In the genomic region with DNA sequence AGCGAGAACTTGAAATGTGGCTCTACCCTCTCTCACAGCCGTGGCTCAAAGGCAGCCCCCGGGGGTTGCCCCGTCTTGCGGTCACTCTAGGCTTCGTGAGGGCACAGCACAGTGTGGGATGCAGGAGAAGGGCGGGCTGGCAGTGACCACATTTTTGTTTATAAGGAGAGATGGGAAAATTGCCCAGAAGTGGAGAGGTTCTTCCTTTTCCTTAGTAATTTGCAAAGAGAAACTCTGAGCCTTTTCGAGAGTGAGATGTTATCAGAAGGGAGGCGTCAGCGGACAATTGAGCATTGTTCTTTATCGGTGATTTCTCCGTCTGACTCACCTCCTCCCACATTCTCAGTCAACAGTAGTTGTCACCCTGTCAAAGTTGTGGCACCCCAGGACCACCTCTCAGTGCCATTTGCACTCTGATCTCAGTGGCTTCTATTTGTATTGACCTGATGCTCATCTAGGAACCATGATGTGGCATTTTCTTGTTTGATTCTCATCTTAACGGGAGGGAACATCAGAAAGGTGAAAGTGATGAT, we compare ENCODE assay signal across 7 cellular contexts.
A peak's percentile ranks its signal among the peaks of the same experiment; 100 is the strongest.
DNase-seq lines count a peak whose midpoint lies in the region; ATAC-seq and TF ChIP-seq lines count a peak whose summit lies in the region.

No MANE protein-coding gene starts in this region.

- H3K27me3 ChIP-seq in HUES6 (ENCODE audit: control insufficient read depth, insufficient read depth, low read length) = no peaks in the 10 kb centered on the region

- no peaks in the 10 kb centered on the region for H3K9me3 ChIP-seq in HUES6 (ENCODE audit: control insufficient read depth, insufficient read depth, low read depth, low read length)

- peak overlapping the region; percentile 65; the same call in 1 of the 2 replicates for H3K27ac ChIP-seq in HUES6 (ENCODE audit: low read depth, low read length)

- peak overlapping the region; percentile 26 for H3K9ac ChIP-seq in HUES6 (ENCODE audit: low read length)

- peaks cover 24% of the 10 kb centered on the region for H3K4me1 ChIP-seq in HUES6 (ENCODE audit: control insufficient read depth, insufficient read depth, low read length)

- TF ChIP-seq CTCF in cardiac fibroblast (IDR thresholded peaks at IDR 0.05; ENCODE audit: low read depth, low read length) (no peak), retinal pigment epithelial cell (conservative IDR thresholded peaks at IDR 0.05; ENCODE audit: low read depth, low read length) (no peak)

- peak; percentile 65 for ATAC-seq in GM18870 (IDR thresholded peaks at IDR 0.05; ENCODE audit: unreplicated experiment)
- no peak for ATAC-seq in GM21526 (IDR thresholded peaks at IDR 0.05; ENCODE audit: low FRiP score, unreplicated experiment)
- ATAC-seq in HG03378 (IDR thresholded peaks at IDR 0.05; ENCODE audit: unreplicated experiment) = no peak
- ATAC-seq in GM21367 (IDR thresholded peaks at IDR 0.05; ENCODE audit: unreplicated experiment) = no peak

- DNase-seq in cardiac fibroblast (ENCODE audit: low read depth in 2 of 2) (peak; percentile 65 to 75), retinal pigment epithelial cell (ENCODE audit: low read depth) (peak; percentile 59)

- no peak overlapping the region for H3K4me3 ChIP-seq in HUES6 (ENCODE audit: low read depth, low read length)
- H3K4me3 ChIP-seq in cardiac fibroblast (replicated peaks in 1 of 2; ENCODE audit: low read depth in 2 of 2, low read length in 2 of 2) = no peak overlapping the region
- no peak overlapping the region for H3K4me3 ChIP-seq in retinal pigment epithelial cell (ENCODE audit: low read length)

- no peaks in the 10 kb centered on the region for H3K36me3 ChIP-seq in HUES6 (ENCODE audit: control insufficient read depth, insufficient read depth, low read length)
